In genomic region chr7:29485376-29486190, GRCh38 we compare ENCODE assay signal across 13 cellular contexts.
A peak's percentile ranks its signal among the peaks of the same experiment; 100 is the strongest.
DNase-seq lines count a peak whose midpoint lies in the region; ATAC-seq and TF ChIP-seq lines count a peak whose summit lies in the region.
"Had no signal": no experiment of that assay in that cellular context is flagged by ENCODE, and none has a peak within 500 bp of the region (broad histone marks: within the 10 kb centered on the region; RNA-seq: fewer than 3 reads in every experiment).

No MANE protein-coding gene starts in this region.

- TF ChIP-seq CTCF in mucosa of descending colon (IDR thresholded peaks at IDR 0.05), result no peak

- no peak overlapping the region for H3K4me3 ChIP-seq in mucosa of descending colon
- H3K4me3 ChIP-seq: SJSA1 had no signal

- intact Hi-C loops in mucosa of descending colon (cut with DNase I, micrococcal nuclease), result no loop called here

- H3K36me3 ChIP-seq in mucosa of descending colon (ENCODE audit: low read depth), result no peaks in the 10 kb centered on the region
- H3K36me3 ChIP-seq: heart left ventricle, SJSA1 had no signal

- H3K9me3 ChIP-seq in mucosa of descending colon, result no peaks in the 10 kb centered on the region
- H3K9me3 ChIP-seq: heart left ventricle, SJSA1 had no signal

- ATAC-seq in mucosa of descending colon, result peak; percentile 55

- DNase-seq in C1 segment of cervical spinal cord (lab: John Stamatoyannopoulos, UW), result peak in 9 of 14 donors; percentile 38 to 85 (median 69)
- peak; percentile 70 for DNase-seq in NCI-H2029 (lab: John Stamatoyannopoulos, UW)
- peak; percentile 44 for DNase-seq in cerebellar cortex (ENCODE audit: low spot score)
- DNase-seq in mucosa of descending colon, result no peak
- DNase-seq in epidermal melanocyte (ENCODE audit: insufficient read length, low spot score), result no peak
- DNase-seq in activated naive CD4-positive, alpha-beta T cell treated with Interleukin-2 at 50 U/mL for 16 hours, result no peak
- no peak for DNase-seq in NAMALWA (ENCODE audit: low spot score)
- DNase-seq in stimulated activated CD4-positive, alpha-beta T cell treated with anti-CD3 and anti-CD28 coated beads, Interleukin-4, amount 100 ng/mL, for 4 hours, result no peak
- DNase-seq: activated CD4-positive, alpha-beta T cell treated with anti-CD3 and anti-CD28 coated beads, Interleukin-2, amount 10 ng/mL, durations not matched to agents 24 days and 14 days; activated naive CD4-positive, alpha-beta T cell treated with anti-CD3 and anti-CD28 coated beads for 36 hours; heart left ventricle; NCI-H226 had no signal

- H3K4me1 ChIP-seq in mucosa of descending colon (ENCODE audit: low read depth), result peaks cover 9% of the 10 kb centered on the region

Comparison
In these comparisons a context has a peak if more than half of its experiments do, and no peak if none do; other contexts are left out.
1. DNase-seq: peak in C1 segment of cervical spinal cord (9 of 14), NCI-H2029 (single experiment) and cerebellar cortex (single experiment); none in mucosa of descending colon (0 of 3), epidermal melanocyte (single experiment), activated naive CD4-positive, alpha-beta T cell treated with Interleukin-2 at 50 U/mL for 16 hours (single experiment), NAMALWA (single experiment) and stimulated activated CD4-positive, alpha-beta T cell treated with anti-CD3 and anti-CD28 coated beads, Interleukin-4, amount 100 ng/mL, for 4 hours (0 of 2).